In genomic region chr7:35250452-35250851, GRCh38 we compare ENCODE assay signal across 33 cellular contexts. TPM values are rescaled to one million over a fixed set of nuclear protein-coding genes. Genes with fewer than 3 reads are reported as not detected.
"Had no signal": no experiment of that assay in that cellular context is flagged by ENCODE, and none has a peak within 500 bp of the region (broad histone marks: within the 10 kb centered on the region; RNA-seq: fewer than 3 reads in every experiment).

No MANE protein-coding gene starts in this region.

- H3K4me1 ChIP-seq: gastrocnemius medialis had no signal

- H3K27ac ChIP-seq: brain microvascular endothelial cell, epithelial cell of prostate, esophagus squamous epithelium, gastrocnemius medialis, skin epidermis, vagina, WERI-Rb-1 had no signal

- ATAC-seq: activated T-cell treated with anti-CD3 and anti-CD28 coated beads, Interleukin-2, amount 50 U/mL, for 4 hours; activated T-helper 17 cell treated with anti-CD3 and anti-CD28 coated beads, Interleukin-2, amount 50 U/mL, for 72 hours; gastrocnemius medialis; left lobe of liver; sciatic nerve; stimulated activated naive CD8-positive, alpha-beta T cell treated with anti-CD3 and anti-CD28 coated beads, Interleukin-15, amount 100 ng/mL, for 72 hours had no signal

- H3K9me3 ChIP-seq: gastrocnemius medialis, vagina had no signal

- FAIRE-seq: astrocyte, endometrium, TTC549 had no signal

- H3K4me3 ChIP-seq: esophagus squamous epithelium, gastrocnemius medialis, lung, skin epidermis, vagina had no signal

- H3K36me3 ChIP-seq: brain microvascular endothelial cell, esophagus squamous epithelium, gastrocnemius medialis, vagina had no signal

- DNase-seq: activated CD4-positive, alpha-beta memory T cell treated with anti-CD3 and anti-CD28 coated beads, Interleukin-2, amount 10 ng/mL, durations not matched to agents 7 days and 5 days; activated CD4-positive, alpha-beta T cell treated with anti-CD3 and anti-CD28 coated beads, Interleukin-2, amount 10 ng/mL, durations not matched to agents 7 days and 5 days; activated CD4-positive, CD25-positive, alpha-beta regulatory T cell treated with anti-CD3 and anti-CD28 coated beads, Interleukin-2, amount 50 U/mL, for 72 hours; activated gamma-delta T cell treated with Interleukin-2 at 50 U/mL for 16 hours; activated naive CD4-positive, alpha-beta T cell treated with anti-CD3 and anti-CD28 coated beads, Interleukin-2, amount 50 U/mL, for 16 hours; activated T-cell treated with anti-CD3 and anti-CD28 coated beads, Interleukin-2, amount 50 U/mL, for 4 hours; amniotic stem cell; brain microvascular endothelial cell; central memory CD4-positive, alpha-beta T cell; dermis blood vessel endothelial cell; effector CD4-positive, alpha-beta T cell; esophagus squamous epithelium; gastrocnemius medialis; glutamatergic neuron; hypothalamus; stimulated activated CD4-positive, alpha-beta T cell treated with anti-CD3 and anti-CD28 coated beads, Interleukin-4, amount 100 ng/mL, for 24 hours; stimulated activated naive CD8-positive, alpha-beta T cell treated with anti-CD3 and anti-CD28 coated beads, Interleukin-15, amount 100 ng/mL, for 72 hours; substantia nigra; T-helper 9 cell; WERI-Rb-1 had no signal

RNA-seq across cellular contexts. Expression of gene TBX20, which starts 3.4 kb away (rescaled TPM):
- total RNA-seq: dermis blood vessel endothelial cell, esophagus squamous epithelium, gastrocnemius medialis, osteocyte, posterior vena cava, sciatic nerve had no signal
- polyA plus RNA-seq: lung, thymus had no signal
